In genomic region chr1:52842643-52843310, GRCh38 we compare ENCODE assay signal across 1 cellular context.
TF ChIP-seq lines count a peak whose summit lies in the region.

Gene ZYG11A, plus strand, starts transcription at chr1:52842760. Its CDS starts 124 bp downstream, at chr1:52842884.

TF ChIP-seq in GM12878, 131 proteins besides CTCF, POLR2A, EP300 and RAD21 (continued from another document and continues in another):
- peak; percentile 91 for TF ChIP-seq ZNF687 (IDR thresholded peaks at IDR 0.05)
- no peak for TF ChIP-seq HDAC6 (IDR thresholded peaks at IDR 0.05; ENCODE audit: unreplicated experiment)
- no peak for TF ChIP-seq NR2C2 (IDR thresholded peaks at IDR 0.05; ENCODE audit: borderline replicate concordance, control insufficient read depth, insufficient read length, low read depth)
- no peak for TF ChIP-seq TCF7 (IDR thresholded peaks at IDR 0.05; ENCODE audit: borderline replicate concordance)
- TF ChIP-seq SMAD5 (IDR thresholded peaks at IDR 0.05; ENCODE audit: low read depth), result no peak
- no peak for TF ChIP-seq NFIC (IDR thresholded peaks at IDR 0.05; ENCODE audit: low read depth, low read length)
- no peak for TF ChIP-seq GABPA (IDR thresholded peaks at IDR 0.05; ENCODE audit: low read depth)
- peak; percentile 75; the same call in 1 of the 2 replicates for TF ChIP-seq DPF2 (IDR thresholded peaks at IDR 0.05)
- TF ChIP-seq TCF3 (IDR thresholded peaks at IDR 0.05; ENCODE audit: borderline replicate concordance, insufficient read depth, low read depth, low read length), result 0 out of 2 replicates have a peak, but pooled peaks have one; percentile 12
- TF ChIP-seq TBL1XR1 (IDR thresholded peaks at IDR 0.05; ENCODE audit: low read depth, low read length), result no peak
- TF ChIP-seq BMI1 (IDR thresholded peaks at IDR 0.05; ENCODE audit: borderline replicate concordance), result no peak
- TF ChIP-seq SP1 (IDR thresholded peaks at IDR 0.05; ENCODE audit: low read depth, low read length), result peak; percentile 37
- TF ChIP-seq FOXM1 (IDR thresholded peaks at IDR 0.05; ENCODE audit: low read depth, low read length), result no peak; the same call in 1 of the 2 replicates
- no peak for TF ChIP-seq FOXK2 (IDR thresholded peaks at IDR 0.05)
- TF ChIP-seq ZNF384 (IDR thresholded peaks at IDR 0.05; ENCODE audit: borderline replicate concordance, low read depth, low read length), result 0 out of 2 replicates have a peak, but pooled peaks have one; percentile 12
- no peak for TF ChIP-seq ZBED1 (IDR thresholded peaks at IDR 0.05; ENCODE audit: borderline replicate concordance)
- peak; percentile 83; the same call in 1 of the 2 replicates for TF ChIP-seq ZNF207 (IDR thresholded peaks at IDR 0.05; ENCODE audit: borderline replicate concordance)
- 0 out of 2 replicates have a peak, but pooled peaks have one; percentile 25 for TF ChIP-seq CBX5 (IDR thresholded peaks at IDR 0.05; ENCODE audit: low read depth)
- no peak for TF ChIP-seq ZBTB40 (IDR thresholded peaks at IDR 0.05; ENCODE audit: borderline replicate concordance)
- no peak for TF ChIP-seq POU2F2 (IDR thresholded peaks at IDR 0.05; ENCODE audit: borderline replicate concordance, low read depth, low read length)
- peak; percentile 76 to 91; a peak in 3 of 4 replicates for TF ChIP-seq BHLHE40 (IDR thresholded peaks at IDR 0.05; ENCODE audit: borderline replicate concordance in 1 of 2, low read depth in 2 of 2, low read length in 1 of 2)
- TF ChIP-seq EZH2 (IDR thresholded peaks at IDR 0.05; ENCODE audit: borderline replicate concordance, control insufficient read depth, low read depth, low read length), result no peak
- TF ChIP-seq KAT2A (conservative IDR thresholded peaks at IDR 0.05; ENCODE audit: control insufficient read depth, low read depth, low read length), result no peak
- TF ChIP-seq ZNF592 (IDR thresholded peaks at IDR 0.05), result no peak
- TF ChIP-seq RBBP5 (conservative IDR thresholded peaks at IDR 0.05), result no peak
- no peak for TF ChIP-seq RELA (IDR thresholded peaks at IDR 0.05; ENCODE audit: borderline replicate concordance, partially characterized antibody)
- no peak for TF ChIP-seq ZSCAN29 (IDR thresholded peaks at IDR 0.05)
- TF ChIP-seq IRF5 (IDR thresholded peaks at IDR 0.05; ENCODE audit: borderline replicate concordance), result peak; percentile 53; the same call in 1 of the 2 replicates
- TF ChIP-seq PBX3 (IDR thresholded peaks at IDR 0.05; ENCODE audit: insufficient replicate concordance, low read depth, low read length), result no peak
- TF ChIP-seq BCL11A (IDR thresholded peaks at IDR 0.05; ENCODE audit: low read depth, low read length), result no peak
- no peak for TF ChIP-seq IRF3 (IDR thresholded peaks at IDR 0.05)
- TF ChIP-seq JUNB (IDR thresholded peaks at IDR 0.05), result no peak
- TF ChIP-seq SMC3 (IDR thresholded peaks at IDR 0.05; ENCODE audit: borderline replicate concordance, low read length), result no peak; the same call in 1 of the 2 replicates
- no peak for TF ChIP-seq SIX5 (IDR thresholded peaks at IDR 0.05; ENCODE audit: low read depth, low read length, severe bottlenecking)
- TF ChIP-seq CREM (IDR thresholded peaks at IDR 0.05; ENCODE audit: low read depth), result no peak
- no peak for TF ChIP-seq CEBPB (IDR thresholded peaks at IDR 0.05; ENCODE audit: borderline replicate concordance in 1 of 2, low read depth in 2 of 2, low read length in 2 of 2)
- TF ChIP-seq PKNOX1 (IDR thresholded peaks at IDR 0.05), result 0 out of 2 replicates have a peak, but pooled peaks have one; percentile 51
- peak in 1 of 2 experiments; percentile 24; a peak in 1 of 3 replicates for TF ChIP-seq EGR1 (IDR thresholded peaks at IDR 0.05; ENCODE audit: borderline replicate concordance in 1 of 2, low read depth in 2 of 2, low read length in 2 of 2)
- no peak; the same call in 1 of the 2 replicates for TF ChIP-seq NR2C1 (IDR thresholded peaks at IDR 0.05)
- no peak for TF ChIP-seq PAX5 (IDR thresholded peaks at IDR 0.05; ENCODE audit: borderline replicate concordance, low read depth, low read length)
- no peak for TF ChIP-seq CHD4 (IDR thresholded peaks at IDR 0.05)
- TF ChIP-seq SPI1 (IDR thresholded peaks at IDR 0.05; ENCODE audit: borderline replicate concordance, insufficient read depth, low read depth, low read length), result no peak
- peak; percentile 26; the same call in 1 of the 2 replicates for TF ChIP-seq RUNX3 (IDR thresholded peaks at IDR 0.05; ENCODE audit: low read length)
- 0 out of 2 replicates have a peak, but pooled peaks have one; percentile 20 for TF ChIP-seq BACH1 (IDR thresholded peaks at IDR 0.05; ENCODE audit: borderline replicate concordance)
- no peak for TF ChIP-seq RELB (IDR thresholded peaks at IDR 0.05; ENCODE audit: low read depth)
